ENCODE assay signal across 9 cellular contexts in the genomic region with DNA sequence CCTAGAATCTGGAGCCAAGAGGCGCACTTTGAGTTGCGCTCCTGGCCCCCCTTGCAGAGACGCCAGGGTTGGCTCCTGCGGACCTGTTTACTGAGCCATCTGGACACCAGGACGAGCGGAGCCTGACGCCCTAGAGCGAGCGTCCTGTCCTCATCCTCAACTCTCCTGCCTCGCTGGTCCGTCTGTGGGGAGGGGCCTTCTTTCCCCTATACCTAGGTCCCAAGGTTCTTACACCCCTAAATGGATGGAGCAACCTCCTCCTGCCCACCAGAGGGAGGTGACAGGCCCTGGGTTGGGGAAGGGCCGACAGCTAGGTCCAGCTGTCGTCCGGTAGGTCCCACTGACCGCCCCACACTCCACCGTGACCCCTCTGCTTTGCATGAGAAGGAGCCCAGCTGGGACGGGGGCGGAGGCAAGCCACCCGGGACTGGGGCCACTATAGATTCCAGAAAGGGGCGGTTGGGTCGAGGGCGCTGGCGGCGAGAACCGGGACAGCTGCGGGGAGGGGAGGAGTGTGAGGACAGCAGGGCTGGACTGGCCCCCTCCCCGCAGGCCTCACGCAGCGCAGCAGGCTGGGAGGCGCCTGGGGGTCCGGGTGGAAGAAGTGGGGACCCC. TPM values are rescaled to one million over a fixed set of nuclear protein-coding genes. Genes with fewer than 3 reads are reported as not detected.
DNase-seq lines count a peak whose midpoint lies in the region; ATAC-seq lines count a peak whose summit lies in the region.
"Had no signal": no experiment of that assay in that cellular context is flagged by ENCODE, and none has a peak within 500 bp of the region (broad histone marks: within the 10 kb centered on the region; RNA-seq: fewer than 3 reads in every experiment).

No MANE protein-coding gene starts in this region.

- H3K4me3 Mint-ChIP-seq in activated T-cell treated with anti-CD3 and anti-CD28 coated beads, Interleukin-2, amount 50 U/mL, for 24 hours, result peak overlapping the region; percentile 42
- H3K4me3 Mint-ChIP-seq in activated CD8-positive, alpha-beta T cell treated with anti-CD3 and anti-CD28 coated beads, Interleukin-2, amount 10 ng/mL, durations not matched to agents 7 days and 5 days, result peak overlapping the region; percentile 34

- CTCF ChIA-PET in activated CD8-positive, alpha-beta T cell treated with anti-CD3 and anti-CD28 coated beads, Interleukin-2, amount 10 ng/mL, durations not matched to agents 7 days and 5 days (lab: Charles Lee), result interaction anchor here (1.0 kb wide), 1 partner anchor 114 kb away, joined by 4 read pairs; no protein-coding TSS in a partner anchor

- no peak overlapping the region for H3K27ac Mint-ChIP-seq in activated T-cell treated with anti-CD3 and anti-CD28 coated beads, Interleukin-2, amount 50 U/mL, for 24 hours
- H3K27ac Mint-ChIP-seq in activated CD8-positive, alpha-beta T cell treated with anti-CD3 and anti-CD28 coated beads, Interleukin-2, amount 10 ng/mL, durations not matched to agents 7 days and 5 days, result peak overlapping the region; percentile 0

- H3K4me1 ChIP-seq in iPS-20b (ENCODE audit: insufficient read depth, low read length), result peaks cover 37% of the 10 kb centered on the region; the same call in 1 of the 2 replicates

- ATAC-seq in activated CD8-positive, alpha-beta T cell treated with anti-CD3 and anti-CD28 coated beads, Interleukin-2, amount 10 ng/mL, durations not matched to agents 7 days and 5 days, result no peak
- no peak for ATAC-seq in HG02642 (IDR thresholded peaks at IDR 0.05; ENCODE audit: poor library complexity, unreplicated experiment)

- no peaks in the 10 kb centered on the region for H3K36me3 ChIP-seq in iPS-20b (ENCODE audit: insufficient read depth, low read depth, low read length)

- H3K9me3 ChIP-seq in iPS-20b (ENCODE audit: insufficient read depth, low read depth, low read length), result peaks cover under 1% of the 10 kb centered on the region; the same call in 1 of the 2 replicates

- peak overlapping the region; percentile 77; the same call in 1 of the 2 replicates for H3K4me3 ChIP-seq in iPS-20b (ENCODE audit: low read length)

- POLR2A ChIA-PET in activated CD8-positive, alpha-beta T cell treated with anti-CD3 and anti-CD28 coated beads, Interleukin-2, amount 10 ng/mL, durations not matched to agents 7 days and 5 days (lab: Charles Lee), result interaction anchor here (1.5 kb wide), 1 partner anchor 15 kb away, joined by 5 read pairs; a partner anchor contains a TSS

- no peaks in the 10 kb centered on the region for H3K9me3 Mint-ChIP-seq in activated T-cell treated with anti-CD3 and anti-CD28 coated beads, Interleukin-2, amount 50 U/mL, for 24 hours
- no peaks in the 10 kb centered on the region for H3K9me3 Mint-ChIP-seq in activated CD8-positive, alpha-beta T cell treated with anti-CD3 and anti-CD28 coated beads, Interleukin-2, amount 10 ng/mL, durations not matched to agents 7 days and 5 days (ENCODE audit: insufficient read depth)

- DNase-seq in activated T-cell treated with anti-CD3 and anti-CD28 coated beads, Interleukin-2, amount 50 U/mL, for 24 hours, result no peak
- DNase-seq in activated T-cell treated with anti-CD3 and anti-CD28 coated beads for 4 hours (no peak), NCI-H1930 (lab: John Stamatoyannopoulos, UW) (no peak)
- no peak for DNase-seq in activated CD8-positive, alpha-beta T cell treated with anti-CD3 and anti-CD28 coated beads, Interleukin-2, amount 10 ng/mL, durations not matched to agents 7 days and 5 days
- DNase-seq in stimulated activated CD8-positive, alpha-beta memory T cell treated with anti-CD3 and anti-CD28 coated beads, Interleukin-4, amount 100 ng/mL, for 48 hours, result peak; percentile 32
- DNase-seq in central memory CD4-positive, alpha-beta T cell, result no peak
- DNase-seq: NCI-H1105 treated with DMSO at 0.1 percent for 48 hours had no signal

- H3K4me1 Mint-ChIP-seq in activated T-cell treated with anti-CD3 and anti-CD28 coated beads, Interleukin-2, amount 50 U/mL, for 24 hours (ENCODE audit: low read depth), result peaks cover 68% of the 10 kb centered on the region
- H3K4me1 Mint-ChIP-seq in activated CD8-positive, alpha-beta T cell treated with anti-CD3 and anti-CD28 coated beads, Interleukin-2, amount 10 ng/mL, durations not matched to agents 7 days and 5 days (ENCODE audit: low read depth), result peaks cover 57% of the 10 kb centered on the region

- H3K27me3 ChIP-seq in iPS-20b (ENCODE audit: insufficient read depth, low read length), result peaks cover 100% of the 10 kb centered on the region

- H3K9ac ChIP-seq in iPS-20b (ENCODE audit: low read depth, low read length), result no peak overlapping the region

- peaks cover 98% of the 10 kb centered on the region for H3K27me3 Mint-ChIP-seq in activated T-cell treated with anti-CD3 and anti-CD28 coated beads, Interleukin-2, amount 50 U/mL, for 24 hours
- H3K27me3 Mint-ChIP-seq in activated CD8-positive, alpha-beta T cell treated with anti-CD3 and anti-CD28 coated beads, Interleukin-2, amount 10 ng/mL, durations not matched to agents 7 days and 5 days (ENCODE audit: low read depth), result peaks cover 94% of the 10 kb centered on the region

- H3K36me3 Mint-ChIP-seq in activated T-cell treated with anti-CD3 and anti-CD28 coated beads, Interleukin-2, amount 50 U/mL, for 24 hours (ENCODE audit: low read depth), result no peaks in the 10 kb centered on the region
- H3K36me3 Mint-ChIP-seq in activated CD8-positive, alpha-beta T cell treated with anti-CD3 and anti-CD28 coated beads, Interleukin-2, amount 10 ng/mL, durations not matched to agents 7 days and 5 days (ENCODE audit: low read depth), result peaks cover 2% of the 10 kb centered on the region

- H3K27ac ChIP-seq in iPS-20b (ENCODE audit: low read length), result no peak overlapping the region

RNA-seq across cellular contexts. Expression of a gene that starts 3.0 kb away (rescaled TPM):
- total RNA-seq in activated CD8-positive, alpha-beta T cell treated with anti-CD3 and anti-CD28 coated beads, Interleukin-2, amount 10 ng/mL, durations not matched to agents 7 days and 5 days, result not detected

RNA-seq across cellular contexts. Expression of a gene that starts 14.5 kb away (rescaled TPM):
- total RNA-seq in activated CD8-positive, alpha-beta T cell treated with anti-CD3 and anti-CD28 coated beads, Interleukin-2, amount 10 ng/mL, durations not matched to agents 7 days and 5 days, result 10 to 100 TPM; 69.8 to 72.9 TPM
